30 cellular contexts compared by ENCODE assay signal in the genomic region with DNA sequence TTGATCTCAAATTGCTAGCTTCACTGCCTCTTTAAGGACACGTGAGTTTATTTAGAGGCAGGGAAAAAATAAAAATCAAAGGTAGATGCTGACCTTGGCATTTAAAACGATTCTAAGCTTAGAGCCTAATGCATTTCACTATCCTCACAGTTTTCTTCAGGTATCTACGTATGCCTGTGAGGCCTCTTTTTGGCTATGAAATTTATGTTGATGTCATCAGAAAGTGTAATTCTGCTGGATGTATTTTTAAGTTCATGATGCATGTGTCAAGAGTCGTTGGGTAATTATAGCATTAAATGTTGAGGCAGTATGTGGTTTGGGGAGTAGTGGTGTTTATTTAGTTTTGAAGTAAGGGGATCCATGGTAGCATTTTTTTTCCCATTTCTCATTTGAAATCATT. TPM values are rescaled to one million over a fixed set of nuclear protein-coding genes. Genes with fewer than 3 reads are reported as not detected.
"Had no signal": no experiment of that assay in that cellular context is flagged by ENCODE, and none has a peak within 500 bp of the region (broad histone marks: within the 10 kb centered on the region; RNA-seq: fewer than 3 reads in every experiment).

No MANE protein-coding gene starts in this region.

- H3K36me3 Mint-ChIP-seq: activated naive CD4-positive, alpha-beta T cell treated with anti-CD3 and anti-CD28 coated beads, Interleukin-2, amount 10 ng/mL, durations not matched to agents 7 days and 5 days; activated naive CD8-positive, alpha-beta T cell treated with anti-CD3 and anti-CD28 coated beads for 36 hours; WTC11 had no signal

- H3K27ac Mint-ChIP-seq: activated naive CD4-positive, alpha-beta T cell treated with anti-CD3 and anti-CD28 coated beads, Interleukin-2, amount 10 ng/mL, durations not matched to agents 7 days and 5 days; activated naive CD8-positive, alpha-beta T cell treated with anti-CD3 and anti-CD28 coated beads for 36 hours; activated T-helper 17 cell treated with anti-CD3 and anti-CD28 coated beads, Interleukin-2, amount 50 U/mL, for 72 hours; T-helper 17 cell; WTC11 had no signal

- H3K4me3 Mint-ChIP-seq: activated naive CD4-positive, alpha-beta T cell treated with anti-CD3 and anti-CD28 coated beads, Interleukin-2, amount 10 ng/mL, durations not matched to agents 7 days and 5 days; activated naive CD8-positive, alpha-beta T cell treated with anti-CD3 and anti-CD28 coated beads for 36 hours; activated T-helper 17 cell treated with anti-CD3 and anti-CD28 coated beads, Interleukin-2, amount 50 U/mL, for 72 hours; T-helper 17 cell; WTC11 had no signal

- H3K9me3 Mint-ChIP-seq: activated naive CD4-positive, alpha-beta T cell treated with anti-CD3 and anti-CD28 coated beads, Interleukin-2, amount 10 ng/mL, durations not matched to agents 7 days and 5 days; activated naive CD8-positive, alpha-beta T cell treated with anti-CD3 and anti-CD28 coated beads for 36 hours; activated T-helper 17 cell treated with anti-CD3 and anti-CD28 coated beads, Interleukin-2, amount 50 U/mL, for 72 hours had no signal

- DNase-seq: activated CD4-positive, alpha-beta T cell treated with anti-CD3 and anti-CD28 coated beads for 48 hours; activated CD4-positive, alpha-beta T cell treated with anti-CD3 and anti-CD28 coated beads, Interleukin-2, amount 50 U/mL, for 4 hours; activated CD4-positive, CD25-positive, alpha-beta regulatory T cell treated with anti-CD3 and anti-CD28 coated beads, Interleukin-2, amount 50 U/mL, for 72 hours; activated CD8-positive, alpha-beta memory T cell treated with anti-CD3 and anti-CD28 coated beads for 24 hours; activated gamma-delta T cell; activated naive CD4-positive, alpha-beta T cell treated with anti-CD3 and anti-CD28 coated beads, Interleukin-2, amount 10 ng/mL, durations not matched to agents 7 days and 5 days; activated naive CD8-positive, alpha-beta T cell treated with anti-CD3 and anti-CD28 coated beads for 36 hours; activated T-cell treated with anti-CD3 and anti-CD28 coated beads, Interleukin-2, amount 50 U/mL, for 48 hours; anterior cingulate cortex; caudate nucleus; KG1; NCI-H1048; NCI-H1417 treated with DMSO at 0.1 percent for 48 hours; NCI-H187; NCI-H2171 treated with DMSO at 0.1 percent for 48 hours; NCI-H226; NCI-H526; NK-92 treated with Interleukin-12 subunit alpha and Interleukin-12 subunit beta, amount 100 ng/mL, for 24 hours; OCI-M1; SIG-M5; T-helper 17 cell; T-helper 9 cell had no signal

- H3K4me1 Mint-ChIP-seq: activated naive CD4-positive, alpha-beta T cell treated with anti-CD3 and anti-CD28 coated beads, Interleukin-2, amount 10 ng/mL, durations not matched to agents 7 days and 5 days; activated T-helper 17 cell treated with anti-CD3 and anti-CD28 coated beads, Interleukin-2, amount 50 U/mL, for 72 hours; T-helper 17 cell had no signal

- ATAC-seq: activated T-helper 17 cell treated with anti-CD3 and anti-CD28 coated beads, Interleukin-2, amount 50 U/mL, for 72 hours; Panc1; T-helper 17 cell; WTC11 had no signal

RNA-seq across cellular contexts. Expression of gene KRTAP3-2, which starts 4.2 kb away (rescaled TPM):
- total RNA-seq: activated naive CD8-positive, alpha-beta T cell treated with anti-CD3 and anti-CD28 coated beads for 36 hours; activated T-helper 17 cell treated with anti-CD3 and anti-CD28 coated beads, Interleukin-2, amount 50 U/mL, for 72 hours; cerebellum; LHCN-M2; M059J; NCI-H460; T-helper 17 cell; WTC11 had no signal
- polyA plus RNA-seq: adipose tissue had no signal

RNA-seq across cellular contexts. Expression of gene KRTAP3-1, which starts 5.0 kb away (rescaled TPM):
- total RNA-seq: activated naive CD8-positive, alpha-beta T cell treated with anti-CD3 and anti-CD28 coated beads for 36 hours; activated T-helper 17 cell treated with anti-CD3 and anti-CD28 coated beads, Interleukin-2, amount 50 U/mL, for 72 hours; cerebellum; LHCN-M2; NCI-H460; T-helper 17 cell; WTC11 had no signal
- polyA plus RNA-seq: adipose tissue had no signal

RNA-seq across cellular contexts. Expression of gene KRTAP3-3, which starts 10.0 kb away (rescaled TPM):
- total RNA-seq: activated naive CD8-positive, alpha-beta T cell treated with anti-CD3 and anti-CD28 coated beads for 36 hours; activated T-helper 17 cell treated with anti-CD3 and anti-CD28 coated beads, Interleukin-2, amount 50 U/mL, for 72 hours; cerebellum; LHCN-M2; NCI-H460; T-helper 17 cell; WTC11 had no signal
- polyA plus RNA-seq: adipose tissue had no signal

RNA-seq across cellular contexts. Expression of gene KRT40, which starts 19.8 kb away (rescaled TPM):
- total RNA-seq: activated naive CD8-positive, alpha-beta T cell treated with anti-CD3 and anti-CD28 coated beads for 36 hours; activated T-helper 17 cell treated with anti-CD3 and anti-CD28 coated beads, Interleukin-2, amount 50 U/mL, for 72 hours; cerebellum; LHCN-M2; M059J; NCI-H460; T-helper 17 cell; WTC11 had no signal

RNA-seq across cellular contexts. Expression of gene KRTAP1-5, which starts 23.1 kb away (rescaled TPM):
- total RNA-seq: activated naive CD8-positive, alpha-beta T cell treated with anti-CD3 and anti-CD28 coated beads for 36 hours; activated T-helper 17 cell treated with anti-CD3 and anti-CD28 coated beads, Interleukin-2, amount 50 U/mL, for 72 hours; cerebellum; NCI-H460; T-helper 17 cell; WTC11 had no signal
